ENCODE assay signal across 1 cellular context in the genomic region with DNA sequence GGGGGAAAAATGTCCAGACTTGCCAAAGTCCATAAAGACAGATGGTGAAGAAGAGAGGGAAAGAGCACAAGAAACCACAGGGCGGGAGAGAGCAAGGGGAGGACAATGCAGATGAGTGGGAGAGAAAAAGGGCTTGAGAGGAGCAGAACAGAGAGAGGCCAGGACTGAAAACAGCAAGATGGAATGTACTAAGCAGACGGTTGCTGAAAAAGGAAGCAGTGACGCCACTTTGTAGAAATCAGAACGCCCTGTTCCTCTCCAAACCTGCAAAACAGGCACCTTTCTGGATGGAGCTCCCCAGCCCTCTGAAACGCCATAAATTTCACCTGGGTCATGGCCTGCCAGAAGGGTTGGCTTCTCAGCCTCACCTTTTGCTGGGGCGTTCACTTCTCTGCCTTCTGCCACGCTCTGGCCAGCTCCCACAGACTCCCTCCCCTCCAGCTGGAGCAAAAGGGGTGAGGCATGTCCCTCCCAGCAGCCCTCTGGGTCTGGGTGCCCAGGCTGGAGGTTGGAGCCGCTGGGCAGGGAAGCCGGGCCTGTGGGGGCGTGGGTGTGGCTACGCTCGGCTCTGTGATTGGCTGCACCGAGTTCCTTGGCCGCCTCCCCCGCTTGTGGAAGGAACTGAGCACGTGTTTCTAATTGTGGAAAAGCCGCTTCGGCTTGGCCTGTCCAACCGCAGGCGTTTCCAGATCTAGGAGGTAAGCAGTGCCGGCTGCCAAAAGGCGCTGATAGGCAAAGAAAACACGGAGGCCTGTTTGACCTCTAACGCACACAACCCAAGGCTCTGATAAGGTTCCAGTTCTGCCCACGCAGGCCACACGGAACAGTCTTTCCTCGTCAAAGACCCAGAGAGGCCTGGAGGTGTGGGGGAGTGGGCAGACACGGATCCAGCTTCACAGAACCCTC.
TF ChIP-seq lines count a peak whose summit lies in the region.

No MANE protein-coding gene starts in this region.

TF ChIP-seq in K562, 482 proteins besides CTCF, POLR2A, EP300 and RAD21 (continued from another document):
- TF ChIP-seq, protein P1, sequence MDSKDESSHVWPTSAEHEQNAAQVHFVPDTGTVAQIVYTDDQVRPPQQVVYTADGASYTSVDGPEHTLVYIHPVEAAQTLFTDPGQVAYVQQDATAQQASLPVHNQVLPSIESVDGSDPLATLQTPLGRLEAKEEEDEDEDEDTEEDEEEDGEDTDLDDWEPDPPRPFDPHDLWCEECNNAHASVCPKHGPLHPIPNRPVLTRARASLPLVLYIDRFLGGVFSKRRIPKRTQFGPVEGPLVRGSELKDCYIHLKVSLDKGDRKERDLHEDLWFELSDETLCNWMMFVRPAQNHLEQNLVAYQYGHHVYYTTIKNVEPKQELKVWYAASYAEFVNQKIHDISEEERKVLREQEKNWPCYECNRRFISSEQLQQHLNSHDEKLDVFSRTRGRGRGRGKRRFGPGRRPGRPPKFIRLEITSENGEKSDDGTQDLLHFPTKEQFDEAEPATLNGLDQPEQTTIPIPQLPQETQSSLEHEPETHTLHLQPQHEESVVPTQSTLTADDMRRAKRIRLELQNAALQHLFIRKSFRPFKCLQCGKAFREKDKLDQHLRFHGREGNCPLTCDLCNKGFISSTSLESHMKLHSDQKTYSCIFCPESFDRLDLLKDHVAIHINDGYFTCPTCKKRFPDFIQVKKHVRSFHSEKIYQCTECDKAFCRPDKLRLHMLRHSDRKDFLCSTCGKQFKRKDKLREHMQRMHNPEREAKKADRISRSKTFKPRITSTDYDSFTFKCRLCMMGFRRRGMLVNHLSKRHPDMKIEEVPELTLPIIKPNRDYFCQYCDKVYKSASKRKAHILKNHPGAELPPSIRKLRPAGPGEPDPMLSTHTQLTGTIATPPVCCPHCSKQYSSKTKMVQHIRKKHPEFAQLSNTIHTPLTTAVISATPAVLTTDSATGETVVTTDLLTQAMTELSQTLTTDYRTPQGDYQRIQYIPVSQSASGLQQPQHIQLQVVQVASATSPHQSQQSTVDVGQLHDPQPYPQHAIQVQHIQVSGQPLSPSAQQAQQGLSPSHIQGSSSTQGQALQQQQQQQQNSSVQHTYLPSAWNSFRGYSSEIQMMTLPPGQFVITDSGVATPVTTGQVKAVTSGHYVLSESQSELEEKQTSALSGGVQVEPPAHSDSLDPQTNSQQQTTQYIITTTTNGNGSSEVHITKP (IDR thresholded peaks at IDR 0.05; ENCODE audit: partially characterized antibody): peak; percentile 21
- peak; percentile 83 for TF ChIP-seq KAT7 (CRISPR knock-in tag; IDR thresholded peaks at IDR 0.05; ENCODE audit: borderline replicate concordance)
- TF ChIP-seq ILF3 (IDR thresholded peaks at IDR 0.05; ENCODE audit: borderline replicate concordance): no peak
- TF ChIP-seq, protein P2, sequence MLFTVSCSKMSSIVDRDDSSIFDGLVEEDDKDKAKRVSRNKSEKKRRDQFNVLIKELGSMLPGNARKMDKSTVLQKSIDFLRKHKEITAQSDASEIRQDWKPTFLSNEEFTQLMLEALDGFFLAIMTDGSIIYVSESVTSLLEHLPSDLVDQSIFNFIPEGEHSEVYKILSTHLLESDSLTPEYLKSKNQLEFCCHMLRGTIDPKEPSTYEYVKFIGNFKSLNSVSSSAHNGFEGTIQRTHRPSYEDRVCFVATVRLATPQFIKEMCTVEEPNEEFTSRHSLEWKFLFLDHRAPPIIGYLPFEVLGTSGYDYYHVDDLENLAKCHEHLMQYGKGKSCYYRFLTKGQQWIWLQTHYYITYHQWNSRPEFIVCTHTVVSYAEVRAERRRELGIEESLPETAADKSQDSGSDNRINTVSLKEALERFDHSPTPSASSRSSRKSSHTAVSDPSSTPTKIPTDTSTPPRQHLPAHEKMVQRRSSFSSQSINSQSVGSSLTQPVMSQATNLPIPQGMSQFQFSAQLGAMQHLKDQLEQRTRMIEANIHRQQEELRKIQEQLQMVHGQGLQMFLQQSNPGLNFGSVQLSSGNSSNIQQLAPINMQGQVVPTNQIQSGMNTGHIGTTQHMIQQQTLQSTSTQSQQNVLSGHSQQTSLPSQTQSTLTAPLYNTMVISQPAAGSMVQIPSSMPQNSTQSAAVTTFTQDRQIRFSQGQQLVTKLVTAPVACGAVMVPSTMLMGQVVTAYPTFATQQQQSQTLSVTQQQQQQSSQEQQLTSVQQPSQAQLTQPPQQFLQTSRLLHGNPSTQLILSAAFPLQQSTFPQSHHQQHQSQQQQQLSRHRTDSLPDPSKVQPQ (CRISPR knock-in tag; IDR thresholded peaks at IDR 0.05; ENCODE audit: borderline replicate concordance): peak; percentile 50; the same call in 1 of the 2 replicates
- peak in 1 of 2 experiments; percentile 52; a peak in 1 of 4 replicates for TF ChIP-seq SIN3A (IDR thresholded peaks at IDR 0.05; ENCODE audit: borderline replicate concordance in 2 of 2, control insufficient read depth in 1 of 2, low read depth in 2 of 2, low read length in 2 of 2)
- TF ChIP-seq TCF3 (CRISPR knock-in tag; IDR thresholded peaks at IDR 0.05): peak; percentile 63
- TF ChIP-seq CTBP1 (IDR thresholded peaks at IDR 0.05; ENCODE audit: borderline replicate concordance): peak; percentile 76
- TF ChIP-seq, protein P3, sequence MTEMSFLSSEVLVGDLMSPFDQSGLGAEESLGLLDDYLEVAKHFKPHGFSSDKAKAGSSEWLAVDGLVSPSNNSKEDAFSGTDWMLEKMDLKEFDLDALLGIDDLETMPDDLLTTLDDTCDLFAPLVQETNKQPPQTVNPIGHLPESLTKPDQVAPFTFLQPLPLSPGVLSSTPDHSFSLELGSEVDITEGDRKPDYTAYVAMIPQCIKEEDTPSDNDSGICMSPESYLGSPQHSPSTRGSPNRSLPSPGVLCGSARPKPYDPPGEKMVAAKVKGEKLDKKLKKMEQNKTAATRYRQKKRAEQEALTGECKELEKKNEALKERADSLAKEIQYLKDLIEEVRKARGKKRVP (CRISPR knock-in tag; IDR thresholded peaks at IDR 0.05): no peak
- TF ChIP-seq ZNF184 (CRISPR knock-in tag; IDR thresholded peaks at IDR 0.05): no peak
- TF ChIP-seq, protein P4, sequence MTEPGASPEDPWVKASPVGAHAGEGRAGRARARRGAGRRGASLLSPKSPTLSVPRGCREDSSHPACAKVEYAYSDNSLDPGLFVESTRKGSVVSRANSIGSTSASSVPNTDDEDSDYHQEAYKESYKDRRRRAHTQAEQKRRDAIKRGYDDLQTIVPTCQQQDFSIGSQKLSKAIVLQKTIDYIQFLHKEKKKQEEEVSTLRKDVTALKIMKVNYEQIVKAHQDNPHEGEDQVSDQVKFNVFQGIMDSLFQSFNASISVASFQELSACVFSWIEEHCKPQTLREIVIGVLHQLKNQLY (CRISPR knock-in tag; conservative IDR thresholded peaks at IDR 0.05): no peak
- no peak for TF ChIP-seq ZNF431 (CRISPR knock-in tag; IDR thresholded peaks at IDR 0.05)
- TF ChIP-seq ZNF263 (CRISPR knock-in tag; IDR thresholded peaks at IDR 0.05; ENCODE audit: borderline replicate concordance): no peak
- no peak for TF ChIP-seq KLF1 (tag; IDR thresholded peaks at IDR 0.05)
- 0 out of 4 replicates have a peak, but pooled peaks of 1 of the 2 experiments have one; percentile 24 for TF ChIP-seq NONO (IDR thresholded peaks at IDR 0.05; ENCODE audit: low read depth in 2 of 2, low read length in 1 of 2)
- TF ChIP-seq, protein P5, sequence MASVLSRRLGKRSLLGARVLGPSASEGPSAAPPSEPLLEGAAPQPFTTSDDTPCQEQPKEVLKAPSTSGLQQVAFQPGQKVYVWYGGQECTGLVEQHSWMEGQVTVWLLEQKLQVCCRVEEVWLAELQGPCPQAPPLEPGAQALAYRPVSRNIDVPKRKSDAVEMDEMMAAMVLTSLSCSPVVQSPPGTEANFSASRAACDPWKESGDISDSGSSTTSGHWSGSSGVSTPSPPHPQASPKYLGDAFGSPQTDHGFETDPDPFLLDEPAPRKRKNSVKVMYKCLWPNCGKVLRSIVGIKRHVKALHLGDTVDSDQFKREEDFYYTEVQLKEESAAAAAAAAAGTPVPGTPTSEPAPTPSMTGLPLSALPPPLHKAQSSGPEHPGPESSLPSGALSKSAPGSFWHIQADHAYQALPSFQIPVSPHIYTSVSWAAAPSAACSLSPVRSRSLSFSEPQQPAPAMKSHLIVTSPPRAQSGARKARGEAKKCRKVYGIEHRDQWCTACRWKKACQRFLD (CRISPR knock-in tag; IDR thresholded peaks at IDR 0.05): peak; percentile 79; the same call in 1 of the 2 replicates
- 0 out of 2 replicates have a peak, but pooled peaks have one; percentile 13 for TF ChIP-seq ELF4 (CRISPR knock-in tag; IDR thresholded peaks at IDR 0.05)
- TF ChIP-seq GATAD2A (IDR thresholded peaks at IDR 0.05): peak; percentile 31; the same call in 1 of the 2 replicates
